ENCODE assay signal across 24 cellular contexts in genomic region chr1:15220024-15220392, GRCh38. TPM values are rescaled to one million over a fixed set of nuclear protein-coding genes. Genes with fewer than 3 reads are reported as not detected.
DNase-seq lines count a peak whose midpoint lies in the region; ATAC-seq and TF ChIP-seq lines count a peak whose summit lies in the region.
"Had no signal": no experiment of that assay in that cellular context is flagged by ENCODE, and none has a peak within 500 bp of the region (broad histone marks: within the 10 kb centered on the region; RNA-seq: fewer than 3 reads in every experiment).

No MANE protein-coding gene starts in this region.

- ATAC-seq in PC-3 (no peak), HG02973 (IDR thresholded peaks at IDR 0.05; ENCODE audit: unreplicated experiment) (no peak)

- CTCF ChIA-PET in PC-3 (lab: Charles Lee): no interaction called here

- no peaks in the 10 kb centered on the region for H3K36me3 ChIP-seq in MM.1S (replicated peaks; ENCODE audit: insufficient read depth, low read length)
- H3K36me3 ChIP-seq in PC-3 (ENCODE audit: low read depth, low read length): no peaks in the 10 kb centered on the region; the same call in 1 of the 2 replicates

- no peak overlapping the region for H3K9ac ChIP-seq in MM.1S (ENCODE audit: low read length)
- H3K9ac ChIP-seq in PC-3 (ENCODE audit: low read length): no peak overlapping the region
- H3K9ac ChIP-seq: BLaER1 had no signal

- H3K4me1 ChIP-seq in MM.1S (ENCODE audit: low read length) (peaks cover 47% of the 10 kb centered on the region), PC-3 (ENCODE audit: insufficient read depth, low read length) (peaks cover 24% of the 10 kb centered on the region)

- TF ChIP-seq CTCF in GM12865 (IDR thresholded peaks at IDR 0.05; ENCODE audit: insufficient read depth, low read depth, low read length, missing control alignments): no peak
- TF ChIP-seq CTCF in MM.1S (IDR thresholded peaks at IDR 0.05; ENCODE audit: low read length): no peak
- TF ChIP-seq CTCF in PC-3 (conservative IDR thresholded peaks at IDR 0.05; ENCODE audit: low read depth, low read length): no peak

- H2AFZ ChIP-seq in MM.1S (ENCODE audit: low read length) (no peak overlapping the region), PC-3 (ENCODE audit: low read length) (no peak overlapping the region)

- no peaks in the 10 kb centered on the region for H4K20me1 ChIP-seq in MM.1S (ENCODE audit: insufficient read depth, low read length)
- H4K20me1 ChIP-seq in PC-3 (ENCODE audit: low read length): no peaks in the 10 kb centered on the region
- H4K20me1 ChIP-seq: BLaER1 had no signal

- H3K9me2 ChIP-seq in MM.1S (replicated peaks; ENCODE audit: insufficient read depth, low read length) (no peaks in the 10 kb centered on the region), PC-3 (replicated peaks; ENCODE audit: low read length) (no peaks in the 10 kb centered on the region)

- H3K9me3 ChIP-seq in MM.1S (replicated peaks; ENCODE audit: insufficient read depth, low read length): no peaks in the 10 kb centered on the region
- H3K9me3 ChIP-seq in PC-3 (ENCODE audit: low read length): no peaks in the 10 kb centered on the region
- H3K9me3 ChIP-seq: BE2C had no signal

- H3K4me3 ChIP-seq in GM12865 (ENCODE audit: low read depth, low read length) (no peak overlapping the region), MM.1S (ENCODE audit: low read length) (peak overlapping the region; percentile 4; the same call in 1 of the 2 replicates), PC-3 (ENCODE audit: low read length) (no peak overlapping the region)
- H3K4me3 ChIP-seq: BLaER1 had no signal

- BruUV-seq in PC-3 (replicated peaks; lab: Mats Ljungman, UMichigan): no TSS peak

- H3F3A ChIP-seq in MM.1S (ENCODE audit: insufficient read depth, low read length): peaks cover 16% of the 10 kb centered on the region
- H3F3A ChIP-seq in PC-3 (ENCODE audit: low read length, unreplicated experiment): no peaks in the 10 kb centered on the region

- H3K27ac ChIP-seq in MM.1S (ENCODE audit: low read length): peak overlapping the region; percentile 33; the same call in 1 of the 2 replicates
- H3K27ac ChIP-seq in PC-3 (ENCODE audit: low read length): peak overlapping the region; percentile 78; the same call in 1 of the 2 replicates
- H3K27ac ChIP-seq: BLaER1 had no signal

- no peaks in the 10 kb centered on the region for H3K27me3 ChIP-seq in MM.1S (replicated peaks; ENCODE audit: insufficient read depth, low read length)
- H3K27me3 ChIP-seq in PC-3 (ENCODE audit: low read length): no peaks in the 10 kb centered on the region
- H3K27me3 ChIP-seq: BE2C, BLaER1 had no signal

- intact Hi-C loops in PC-3 (cut with micrococcal nuclease) (no loop called here), posterior vena cava (cut with DNase I) (no loop called here)

- POLR2A ChIA-PET in PC-3 (lab: Charles Lee; ENCODE audit: unreplicated experiment): no interaction called here

- peak overlapping the region; percentile 52; the same call in 1 of the 2 replicates for H3K4me2 ChIP-seq in MM.1S (ENCODE audit: low read depth, low read length)
- H3K4me2 ChIP-seq in PC-3 (ENCODE audit: low read length): no peak overlapping the region
- H3K4me2 ChIP-seq: BLaER1 had no signal

- DNase-seq in GM12865 (ENCODE audit: low read depth): peak; percentile 12
- peak; percentile 81 for DNase-seq in MM.1S
- no peak for DNase-seq in PC-3
- peak; percentile 25 for DNase-seq in posterior vena cava (ENCODE audit: low spot score)
- no peak for DNase-seq in NCI-H146 (lab: John Stamatoyannopoulos, UW)
- no peak for DNase-seq in T1000 (lab: John Stamatoyannopoulos, UW)
- DNase-seq in RPMI8226: no peak
- DNase-seq: 8988T; ACHN; BE2C; C1 segment of cervical spinal cord; CD4-positive, alpha-beta memory T cell; CD4-positive, CD25-positive, alpha-beta regulatory T cell; CD8-positive, alpha-beta memory T cell; COR-L47; DMS 273 treated with DMSO at 0.1 percent for 48 hours; DMS153; DMS53; DMS79; DND-41; EL; GDM1 had no signal

- no peaks in the 10 kb centered on the region for H3K79me2 ChIP-seq in MM.1S (ENCODE audit: low read length)
- no peaks in the 10 kb centered on the region for H3K79me2 ChIP-seq in PC-3 (ENCODE audit: low read length)

RNA-seq across cellular contexts. Expression of gene FHAD1, which starts 27.0 kb away (rescaled TPM):
- total RNA-seq in PC-3 (2014; rRNA removed) (0.95 and 1.4 TPM in 2 replicates), posterior vena cava (under 1 TPM in 1 of 2 donors, not detected in 1; 0.43 TPM)
- total RNA-seq: CD4-positive, alpha-beta memory T cell; CD4-positive, CD25-positive, alpha-beta regulatory T cell; CD8-positive, alpha-beta memory T cell had no signal

Comparison
In these comparisons a context has a peak if more than half of its experiments do, and no peak if none do; other contexts are left out.
1. DNase-seq: peak in GM12865 (single experiment), MM.1S (single experiment) and posterior vena cava (single experiment); none in PC-3 (single experiment), NCI-H146 (single experiment), T1000 (single experiment) and RPMI8226 (single experiment).